8 cellular contexts compared by ENCODE assay signal in genomic region chr14:58428011-58428807, GRCh38. TPM values are rescaled to one million over a fixed set of nuclear protein-coding genes. Genes with fewer than 3 reads are reported as not detected.
A peak's percentile ranks its signal among the peaks of the same experiment; 100 is the strongest.
DNase-seq lines count a peak whose midpoint lies in the region; TF ChIP-seq lines count a peak whose summit lies in the region.

No MANE protein-coding gene starts in this region.

- H3K4me3 ChIP-seq in WERI-Rb-1 (ENCODE audit: low read depth, low read length) = peak overlapping the region; percentile 85
- H3K4me3 ChIP-seq in neural progenitor cell = peak overlapping the region; percentile 90

- H3K27me3 Mint-ChIP-seq in neural progenitor cell (ENCODE audit: insufficient read depth, low read depth) = peaks cover 4% of the 10 kb centered on the region

- peaks cover 33% of the 10 kb centered on the region for H3K36me3 ChIP-seq in WERI-Rb-1
- H3K36me3 ChIP-seq in neural progenitor cell = peaks cover 8% of the 10 kb centered on the region

- H3K4me1 ChIP-seq in neural progenitor cell = peaks cover 6% of the 10 kb centered on the region

- H3K4me3 Mint-ChIP-seq in neural progenitor cell = peak overlapping the region; percentile 97

- H3K4me2 ChIP-seq in neural progenitor cell = peak overlapping the region; percentile 92

- peak overlapping the region; percentile 100 for H2AFZ ChIP-seq in neural progenitor cell (replicated peaks)

- peak overlapping the region; percentile 54 for H3K9ac ChIP-seq in neural progenitor cell

- H3K9me3 Mint-ChIP-seq in neural progenitor cell = no peaks in the 10 kb centered on the region

- no peaks in the 10 kb centered on the region for H3K9me3 ChIP-seq in WERI-Rb-1 (ENCODE audit: severe bottlenecking)
- H3K9me3 ChIP-seq in neural progenitor cell (ENCODE audit: low read depth) = no peaks in the 10 kb centered on the region

- H3K27ac ChIP-seq in 22Rv1 (peak overlapping the region; percentile 91), WERI-Rb-1 (peak overlapping the region; percentile 99), neural progenitor cell (peak overlapping the region; percentile 2)

- TF ChIP-seq CTCF in 22Rv1 (IDR thresholded peaks at IDR 0.05) (no peak), WERI-Rb-1 (IDR thresholded peaks at IDR 0.05; ENCODE audit: low read depth, low read length) (no peak), neural progenitor cell (IDR thresholded peaks at IDR 0.05) (no peak)

- H3K36me3 Mint-ChIP-seq in neural progenitor cell = peaks cover 3% of the 10 kb centered on the region

- no peaks in the 10 kb centered on the region for H4K20me1 ChIP-seq in neural progenitor cell (ENCODE audit: low read depth)

- H3K27ac Mint-ChIP-seq in neural progenitor cell = peak overlapping the region; percentile 96

- peaks cover 21% of the 10 kb centered on the region for H3K4me1 Mint-ChIP-seq in neural progenitor cell

- H3F3A ChIP-seq in neural progenitor cell (ENCODE audit: low read depth) = peaks cover 10% of the 10 kb centered on the region

- peaks cover 58% of the 10 kb centered on the region for H3K79me2 ChIP-seq in neural progenitor cell (ENCODE audit: low read depth)

- DNase-seq in GF-D8 (lab: John Stamatoyannopoulos, UW) (peak; percentile 55), NCI-H2029 (lab: John Stamatoyannopoulos, UW) (peak; percentile 50), WERI-Rb-1 (no peak), fibroblast of the conjunctiva (ENCODE audit: low read depth) (peak; percentile 41), neural progenitor cell (ENCODE audit: low spot score) (peak; percentile 51), GOT3 (lab: John Stamatoyannopoulos, UW) (no peak), NCI-H128 (lab: John Stamatoyannopoulos, UW; ENCODE audit: unreplicated experiment) (no peak)

- H3K27me3 ChIP-seq in WERI-Rb-1 (ENCODE audit: insufficient read depth, low read depth, severe bottlenecking) = no peaks in the 10 kb centered on the region
- H3K27me3 ChIP-seq in neural progenitor cell = no peaks in the 10 kb centered on the region

RNA-seq across cellular contexts. Expression of gene KIAA0586, which starts 0.7 kb away (rescaled TPM):
- total RNA-seq in neural progenitor cell (ENCODE audit: low replicate concordance) = 55.9 and 79.4 TPM in 2 replicates

RNA-seq across cellular contexts. Expression of gene TIMM9, which starts 0.9 kb away (rescaled TPM):
- 74.1 and 97.2 TPM in 2 replicates for total RNA-seq in neural progenitor cell (ENCODE audit: low replicate concordance)

RNA-seq across cellular contexts. Expression of gene TOMM20L, which starts 32.5 kb away (rescaled TPM):
- total RNA-seq in neural progenitor cell (ENCODE audit: low replicate concordance) = not detected in 2 replicates

Comparison
In these comparisons a context has a peak if more than half of its experiments do, and no peak if none do; other contexts are left out.
1. H3K27ac ChIP-seq: peak in every context shown above with its lines; median percentile 99 in WERI-Rb-1; 91 in 22Rv1; 2 in neural progenitor cell.
2. DNase-seq: peak in GF-D8 (single experiment), NCI-H2029 (single experiment), fibroblast of the conjunctiva (single experiment) and neural progenitor cell (single experiment); none in WERI-Rb-1 (single experiment), GOT3 (single experiment) and NCI-H128 (single experiment).